In genomic region chr7:31791881-31792280, GRCh38 we compare ENCODE assay signal across 22 cellular contexts.
A peak's percentile ranks its signal among the peaks of the same experiment; 100 is the strongest.
DNase-seq lines count a peak whose midpoint lies in the region; ATAC-seq, FAIRE-seq and TF ChIP-seq lines count a peak whose summit lies in the region.
"Had no signal": no experiment of that assay in that cellular context is flagged by ENCODE, and none has a peak within 500 bp of the region (broad histone marks: within the 10 kb centered on the region; RNA-seq: fewer than 3 reads in every experiment).

No MANE protein-coding gene starts in this region.

- in situ Hi-C loops in HepG2 (cut with HindIII; ENCODE audit: extremely low pct_ligation_motif_present, low pct_unique_long_range_greater_than_20kb) = no loop called here

- no peak for TF ChIP-seq POLR2A in HepG2 (IDR thresholded peaks at IDR 0.05; ENCODE audit: insufficient read depth in 1 of 2, low read depth in 2 of 2, low read length in 2 of 2)
- no peak for TF ChIP-seq POLR2A in right lobe of liver (IDR thresholded peaks at IDR 0.05)
- TF ChIP-seq POLR2A in prostate gland (IDR thresholded peaks at IDR 0.05) = no peak

- no peak overlapping the region for H3K4me3 ChIP-seq in HepG2 (replicated peaks in 1 of 3; ENCODE audit: insufficient read depth in 1 of 3, low read depth in 2 of 3, low read length in 3 of 3)
- no peak overlapping the region for H3K4me3 ChIP-seq in right lobe of liver
- no peak overlapping the region for H3K4me3 ChIP-seq in fibroblast of mammary gland (ENCODE audit: control insufficient read depth, low read depth, low read length)
- H3K4me3 ChIP-seq in prostate gland = no peak overlapping the region

- H3K4me1 ChIP-seq in HepG2 (ENCODE audit: insufficient read depth, low read length) (no peaks in the 10 kb centered on the region), right lobe of liver (no peaks in the 10 kb centered on the region), prostate gland (replicated peaks) (no peaks in the 10 kb centered on the region)

- no TSS peak for BruUV-seq in HepG2 (replicated peaks; lab: Mats Ljungman, UMichigan)

- DNase-seq in HepG2 (ENCODE audit: low spot score) (no peak), right lobe of liver (no peak), NCI-H460 (ENCODE audit: extremely low read depth, low read depth) (peak; percentile 74), fibroblast of mammary gland (ENCODE audit: low read depth) (peak; percentile 68), NCI-H2227 treated with DMSO at 0.1 percent for 48 hours (lab: John Stamatoyannopoulos, UW) (no peak), prostate gland (ENCODE audit: low spot score) (no peak)
- DNase-seq: 8988T; AML-193; C1 segment of cervical spinal cord; Calu3; CD8-positive, alpha-beta T cell; H7; HFFc6; Kasumi-1; NCI-H1092 treated with DMSO at 0.1 percent for 48 hours; NCI-H1436 treated with DMSO at 0.1 percent for 48 hours; NCI-H1930; NCI-H345; NCI-H524 treated with DMSO at 0.1 percent for 48 hours; Right ventricle myocardium superior had no signal

- no peaks in the 10 kb centered on the region for H3K36me3 ChIP-seq in HepG2 (replicated peaks in 1 of 2; ENCODE audit: control insufficient read depth in 1 of 2, insufficient read depth in 2 of 2, low read length in 2 of 2)
- no peaks in the 10 kb centered on the region for H3K36me3 ChIP-seq in right lobe of liver
- H3K36me3 ChIP-seq in prostate gland = no peaks in the 10 kb centered on the region

- no peak overlapping the region for H3K9ac ChIP-seq in HepG2 (ENCODE audit: insufficient read depth, low read depth, low read length)

- H3K9me3 ChIP-seq in HepG2 (ENCODE audit: low read length) (no peaks in the 10 kb centered on the region), right lobe of liver (no peaks in the 10 kb centered on the region), prostate gland (no peaks in the 10 kb centered on the region)

- FAIRE-seq in HepG2 (lab: Jason Lieb, UNC) = no peak

- no peak overlapping the region for H2AFZ ChIP-seq in HepG2 (ENCODE audit: low read length)

- H4K20me1 ChIP-seq in HepG2 (ENCODE audit: insufficient read depth, low read length) = no peaks in the 10 kb centered on the region

- no peak overlapping the region for H3K4me2 ChIP-seq in HepG2 (ENCODE audit: low read depth, low read length)

- TF ChIP-seq RAD21 in HepG2 (CRISPR knock-in tag; IDR thresholded peaks at IDR 0.05) = no peak

- ATAC-seq in HepG2 (no peak), right lobe of liver (no peak), HG03469 (IDR thresholded peaks at IDR 0.05; ENCODE audit: unreplicated experiment) (no peak), HG03175 (IDR thresholded peaks at IDR 0.05; ENCODE audit: unreplicated experiment) (no peak)
- ATAC-seq: CD8-positive, alpha-beta T cell had no signal

- POLR2A ChIA-PET in HepG2 (lab: Yijun Ruan, JAX) = no interaction called here

- no peaks in the 10 kb centered on the region for H3K27me3 ChIP-seq in HepG2 (ENCODE audit: control insufficient read depth in 1 of 2, insufficient read depth in 2 of 2, low read length in 2 of 2)
- no peaks in the 10 kb centered on the region for H3K27me3 ChIP-seq in right lobe of liver
- H3K27me3 ChIP-seq in prostate gland (replicated peaks; ENCODE audit: insufficient read depth) = no peaks in the 10 kb centered on the region

- intact Hi-C loops in HepG2 (cut with micrococcal nuclease; ENCODE audit: unreplicated experiment) (no loop called here), right lobe of liver (cut with DNase I) (no loop called here), prostate gland (cut with DNase I) (no loop called here)

- CTCF ChIA-PET in HepG2 (lab: Yijun Ruan, JAX; ENCODE audit: low intra/inter-chr PET ratio, low total read pairs) = no interaction called here

- H3K27ac ChIP-seq in HepG2 (ENCODE audit: extremely low read length, insufficient read depth, low read length) = no peak overlapping the region
- no peak overlapping the region for H3K27ac ChIP-seq in right lobe of liver
- H3K27ac ChIP-seq in prostate gland = no peak overlapping the region

- 5% methylated on average over 2 of the region's 2 CpGs for WGBS in HepG2 (ENCODE audit: low lambda C conversion rate)
- WGBS in right lobe of liver (ENCODE audit: insufficient coverage, low coverage, low lambda C conversion rate, missing lambda C conversion rate) = 28% methylated on average over 2 of the region's 2 CpGs
- 83% methylated on average over 2 of the region's 2 CpGs for WGBS in prostate gland

- H3K79me2 ChIP-seq in HepG2 (ENCODE audit: insufficient read depth, low read length) = no peaks in the 10 kb centered on the region

- TF ChIP-seq CTCF in HepG2 (CRISPR knock-in tag; IDR thresholded peaks at IDR 0.05) (no peak), right lobe of liver (IDR thresholded peaks at IDR 0.05) (no peak), fibroblast of mammary gland (conservative IDR thresholded peaks at IDR 0.05; ENCODE audit: control insufficient read depth, insufficient read depth, low read depth, low read length) (no peak), prostate gland (IDR thresholded peaks at IDR 0.05) (no peak)

- TF ChIP-seq EP300 in HepG2 (IDR thresholded peaks at IDR 0.05; ENCODE audit: low read depth in 2 of 2, low read length in 2 of 2) = no peak
- no peak for TF ChIP-seq EP300 in HepG2 (CRISPR knock-in tag; IDR thresholded peaks at IDR 0.05; ENCODE audit: borderline replicate concordance)

TF ChIP-seq in HepG2, 621 proteins besides CTCF, POLR2A, EP300 and RAD21:
- TF ChIP-seq, protein P1, sequence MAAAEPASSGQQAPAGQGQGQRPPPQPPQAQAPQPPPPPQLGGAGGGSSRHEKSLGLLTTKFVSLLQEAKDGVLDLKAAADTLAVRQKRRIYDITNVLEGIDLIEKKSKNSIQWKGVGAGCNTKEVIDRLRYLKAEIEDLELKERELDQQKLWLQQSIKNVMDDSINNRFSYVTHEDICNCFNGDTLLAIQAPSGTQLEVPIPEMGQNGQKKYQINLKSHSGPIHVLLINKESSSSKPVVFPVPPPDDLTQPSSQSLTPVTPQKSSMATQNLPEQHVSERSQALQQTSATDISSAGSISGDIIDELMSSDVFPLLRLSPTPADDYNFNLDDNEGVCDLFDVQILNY (CRISPR knock-in tag; conservative IDR thresholded peaks at IDR 0.05) = no peak
- TF ChIP-seq BORCS8-MEF2B (CRISPR knock-in tag; IDR thresholded peaks at IDR 0.05) (no peak), CREB1 (IDR thresholded peaks at IDR 0.05) (peak; percentile 43), CREB1 (CRISPR knock-in tag; IDR thresholded peaks at IDR 0.05) (no peak)
TF ChIP-seq in HepG2: peak in this region for 1.

Comparison
In these comparisons a context has a peak if more than half of its experiments do, and no peak if none do; other contexts are left out.
1. DNase-seq: peak in NCI-H460 (single experiment) and fibroblast of mammary gland (single experiment); none in HepG2 (single experiment), right lobe of liver (0 of 3), NCI-H2227 treated with DMSO at 0.1 percent for 48 hours (single experiment) and prostate gland (single experiment).